1 cellular context compared by ENCODE assay signal in the genomic region with DNA sequence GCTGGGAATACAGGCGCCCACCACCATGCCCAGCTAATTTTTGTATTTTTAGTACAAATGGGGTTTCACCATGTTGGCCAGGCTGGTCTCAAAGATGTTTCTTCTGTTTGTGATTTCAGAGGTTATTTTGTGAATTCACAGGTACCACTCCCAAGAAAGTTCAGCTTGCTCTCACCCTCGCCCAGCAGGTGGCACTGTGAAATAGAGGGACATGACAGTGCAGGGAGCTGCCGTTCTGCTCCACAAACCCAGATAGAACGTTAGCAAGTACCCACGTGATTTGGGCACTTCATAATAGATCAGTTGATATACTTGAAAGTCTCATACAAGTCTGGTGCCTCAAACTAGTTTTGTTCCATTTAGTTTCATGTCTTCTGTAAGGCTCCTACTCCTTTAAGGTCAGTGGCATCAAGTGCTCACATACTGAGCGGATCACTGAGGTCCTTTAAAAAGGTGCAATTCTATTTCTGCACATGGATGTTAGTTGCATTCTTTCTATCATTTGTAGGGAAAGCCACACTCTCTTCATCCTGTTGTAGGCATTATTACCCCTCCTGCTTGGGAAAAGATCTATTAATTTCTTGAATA.
TF ChIP-seq lines count a peak whose summit lies in the region.

No MANE protein-coding gene starts in this region.

TF ChIP-seq in H1, 55 proteins besides CTCF, POLR2A, EP300 and RAD21:
- TF ChIP-seq SP1 (IDR thresholded peaks at IDR 0.05; ENCODE audit: low read depth, low read length) (no peak), USF2 (IDR thresholded peaks at IDR 0.05; ENCODE audit: low read length) (0 out of 2 replicates have a peak, but pooled peaks have one; percentile 16)
